ENCODE assay signal across 15 cellular contexts in the genomic region with DNA sequence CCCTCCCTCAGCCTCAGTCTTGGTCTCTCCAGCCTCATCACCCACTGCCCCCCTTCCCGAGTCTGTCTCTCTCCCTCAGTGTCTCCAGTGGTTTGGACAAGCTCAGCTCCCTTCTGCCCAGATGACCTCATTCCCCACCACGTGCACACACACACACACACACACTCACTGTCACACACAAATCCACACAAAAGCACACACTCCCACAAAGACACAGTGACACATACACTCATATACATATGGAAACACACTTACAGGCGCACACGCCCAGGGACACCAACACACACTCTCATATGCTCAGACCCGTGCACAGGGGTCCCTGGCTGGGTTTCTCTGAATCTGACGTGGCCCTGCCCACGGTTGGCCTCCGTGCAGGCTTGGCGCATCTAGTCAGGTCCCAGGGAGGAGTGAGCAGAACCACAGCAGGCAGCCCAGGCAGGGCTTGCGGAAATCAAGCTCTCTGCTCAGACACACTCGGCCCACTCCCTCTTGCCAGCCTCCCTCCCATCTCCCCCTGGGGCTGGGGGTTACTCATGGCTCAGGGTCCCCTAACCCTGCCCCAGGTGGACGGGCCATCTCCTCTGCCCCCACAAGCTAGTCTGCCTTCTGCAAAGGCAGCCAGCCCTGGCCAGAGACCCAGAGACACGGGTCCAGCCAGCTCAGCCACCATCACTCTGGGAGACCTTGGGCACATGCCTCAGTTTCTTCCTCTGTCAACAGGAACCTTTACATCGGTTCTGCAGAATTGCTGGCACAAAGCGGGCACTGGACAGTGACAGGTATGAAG. TPM values are rescaled to one million over a fixed set of nuclear protein-coding genes. Genes with fewer than 3 reads are reported as not detected.
DNase-seq lines count a peak whose midpoint lies in the region; ATAC-seq, FAIRE-seq and TF ChIP-seq lines count a peak whose summit lies in the region.
"Had no signal": no experiment of that assay in that cellular context is flagged by ENCODE, and none has a peak within 500 bp of the region (broad histone marks: within the 10 kb centered on the region; RNA-seq: fewer than 3 reads in every experiment).

No MANE protein-coding gene starts in this region.

- H3K4me3 ChIP-seq in BJ (ENCODE audit: low read depth, low read length) (no peak overlapping the region), gastroesophageal sphincter (no peak overlapping the region)
- H3K4me3 ChIP-seq: body of pancreas, lung had no signal

- H3K27ac ChIP-seq in gastroesophageal sphincter, result no peak overlapping the region
- H3K27ac ChIP-seq: body of pancreas, epithelial cell of prostate had no signal

- H3K4me1 Mint-ChIP-seq in neural crest cell, result peaks cover 17% of the 10 kb centered on the region
- H3K4me1 Mint-ChIP-seq: activated CD4-positive, alpha-beta memory T cell treated with anti-CD3 and anti-CD28 coated beads, Interleukin-2, amount 10 ng/mL, durations not matched to agents 7 days and 5 days; CD14-positive monocyte had no signal

- peak overlapping the region; percentile 2 for H3K4me3 Mint-ChIP-seq in neural crest cell
- H3K4me3 Mint-ChIP-seq: activated CD4-positive, alpha-beta memory T cell treated with anti-CD3 and anti-CD28 coated beads, Interleukin-2, amount 10 ng/mL, durations not matched to agents 7 days and 5 days; CD14-positive monocyte; stimulated activated naive CD8-positive, alpha-beta T cell treated with anti-CD3 and anti-CD28 coated beads, Interleukin-15, Interleukin-2, amounts not matched to agents 100 ng/mL and 50 ng/mL, for 24 hours had no signal

- H3K27me3 Mint-ChIP-seq in neural crest cell (ENCODE audit: low read depth), result peaks cover 4% of the 10 kb centered on the region

- peaks cover 0 to 16% (median 7%) of the 10 kb centered on the region in 3 donors for H3K4me1 ChIP-seq in gastroesophageal sphincter

- no peak for TF ChIP-seq EP300 in gastroesophageal sphincter (IDR thresholded peaks at IDR 0.05)

- no peaks in the 10 kb centered on the region for H3K9me3 Mint-ChIP-seq in neural crest cell

- peak; percentile 91 for FAIRE-seq in RCC 7860 (lab: Jason Lieb, UNC)

- peaks cover 0 to 19% (median 0%) of the 10 kb centered on the region in 3 donors for H3K9me3 ChIP-seq in gastroesophageal sphincter

- DNase-seq in BJ (ENCODE audit: low read depth), result peak; percentile 30
- DNase-seq in RCC 7860 (ENCODE audit: low spot score), result peak; percentile 86
- no peak for DNase-seq in neural crest cell (ENCODE audit: low read depth, low spot score)
- no peak for DNase-seq in left colon
- DNase-seq in NAMALWA (ENCODE audit: low spot score), result no peak
- no peak for DNase-seq in NCI-H1694 treated with DMSO at 0.1 percent for 48 hours (lab: John Stamatoyannopoulos, UW)
- DNase-seq: activated CD4-positive, alpha-beta memory T cell treated with anti-CD3 and anti-CD28 coated beads, Interleukin-2, amount 10 ng/mL, durations not matched to agents 7 days and 5 days; NCI-H446 treated with DMSO at 0.1 percent for 48 hours had no signal

- no peaks in the 10 kb centered on the region for H3K36me3 ChIP-seq in BJ (ENCODE audit: control insufficient read depth, insufficient read depth, low read length)
- no peaks in the 10 kb centered on the region for H3K36me3 ChIP-seq in gastroesophageal sphincter

- peak overlapping the region; percentile 91 for H3K27ac Mint-ChIP-seq in neural crest cell (ENCODE audit: unreplicated experiment)
- H3K27ac Mint-ChIP-seq: activated CD4-positive, alpha-beta memory T cell treated with anti-CD3 and anti-CD28 coated beads, Interleukin-2, amount 10 ng/mL, durations not matched to agents 7 days and 5 days; CD14-positive monocyte; stimulated activated naive CD8-positive, alpha-beta T cell treated with anti-CD3 and anti-CD28 coated beads, Interleukin-15, Interleukin-2, amounts not matched to agents 100 ng/mL and 50 ng/mL, for 24 hours had no signal

- ATAC-seq in gastroesophageal sphincter (peak; percentile 43), GM19455 (IDR thresholded peaks at IDR 0.05; ENCODE audit: unreplicated experiment) (no peak), left colon (no peak)

- CTCF ChIA-PET in BJ (lab: Yijun Ruan, JAX), result interaction anchor here (1.2 to 2.3 kb wide), 2 partner anchors 12 to 30 kb away, joined by 5 to 8 read pairs; no protein-coding TSS in a partner anchor

- no peak for TF ChIP-seq POLR2A in gastroesophageal sphincter (IDR thresholded peaks at IDR 0.05)

- H3K27me3 ChIP-seq in BJ (ENCODE audit: control insufficient read depth, insufficient read depth, low read length) (no peaks in the 10 kb centered on the region), gastroesophageal sphincter (no peaks in the 10 kb centered on the region)
- H3K27me3 ChIP-seq: body of pancreas had no signal

- 55% methylated on average over 6 of the region's 15 CpGs; no CpG with 5 or more reads in 1 of the 2 donors for WGBS in gastroesophageal sphincter (ENCODE audit: low coverage in 1 of 2), 2 donors

- TF ChIP-seq CTCF in BJ (IDR thresholded peaks at IDR 0.05; ENCODE audit: insufficient read depth, low read depth, low read length), result no peak
- no peak for TF ChIP-seq CTCF in gastroesophageal sphincter (IDR thresholded peaks at IDR 0.05)
- TF ChIP-seq CTCF in neural crest cell (conservative IDR thresholded peaks at IDR 0.05), result no peak

- intact Hi-C loops in left colon (cut with DNase I, micrococcal nuclease), result no loop called here

- POLR2A ChIA-PET in BJ (lab: Charles Lee), result no interaction called here

- H3K36me3 Mint-ChIP-seq in neural crest cell (ENCODE audit: low read depth), result peaks cover 3% of the 10 kb centered on the region
- H3K36me3 Mint-ChIP-seq: CD14-positive monocyte had no signal

RNA-seq across cellular contexts. Expression of a gene that starts 38.5 kb away (rescaled TPM):
- 0.34 and 0.47 TPM in 2 replicates for polyA plus RNA-seq in BJ (2011; rRNA removed)
- 0.24 and 1.3 TPM in 2 replicates for polyA minus RNA-seq in BJ (2011; rRNA and poly(A)+ RNA removed)
- not detected for total RNA-seq in gastroesophageal sphincter
- 0.48 and 0.68 TPM in 2 replicates for total RNA-seq in neural crest cell
- not detected for total RNA-seq in left colon
- total RNA-seq: lung had no signal
- polyA plus RNA-seq: CD14-positive monocyte, lung had no signal

RNA-seq across cellular contexts. Expression of a gene that starts 43.9 kb away (rescaled TPM):
- polyA plus RNA-seq in BJ (2011; rRNA removed), result 13.6 and 26.5 TPM in 2 replicates
- 22.8 TPM in 2 replicates for polyA minus RNA-seq in BJ (2011; rRNA and poly(A)+ RNA removed)
- 10 to 100 TPM in 2 of 4 donors, 1 to 10 TPM in 2; 8.9 to 16.1 (median 12.4) TPM for total RNA-seq in gastroesophageal sphincter
- 21.7 and 25.0 TPM in 2 replicates for total RNA-seq in neural crest cell
- 10 to 100 TPM; 44.3 to 48.1 TPM for total RNA-seq in left colon
- total RNA-seq: activated CD4-positive, alpha-beta memory T cell treated with anti-CD3 and anti-CD28 coated beads, Interleukin-2, amount 10 ng/mL, durations not matched to agents 7 days and 5 days had no signal
- polyA plus RNA-seq: CD14-positive monocyte had no signal

Comparison
In these comparisons a context has a peak if more than half of its experiments do, and no peak if none do; other contexts are left out.
1. DNase-seq: peak in BJ (single experiment) and RCC 7860 (single experiment); none in neural crest cell (single experiment), left colon (0 of 2), NAMALWA (single experiment) and NCI-H1694 treated with DMSO at 0.1 percent for 48 hours (single experiment).